Comparison of ENCODE assay signal across 1 cellular context in the genomic region with DNA sequence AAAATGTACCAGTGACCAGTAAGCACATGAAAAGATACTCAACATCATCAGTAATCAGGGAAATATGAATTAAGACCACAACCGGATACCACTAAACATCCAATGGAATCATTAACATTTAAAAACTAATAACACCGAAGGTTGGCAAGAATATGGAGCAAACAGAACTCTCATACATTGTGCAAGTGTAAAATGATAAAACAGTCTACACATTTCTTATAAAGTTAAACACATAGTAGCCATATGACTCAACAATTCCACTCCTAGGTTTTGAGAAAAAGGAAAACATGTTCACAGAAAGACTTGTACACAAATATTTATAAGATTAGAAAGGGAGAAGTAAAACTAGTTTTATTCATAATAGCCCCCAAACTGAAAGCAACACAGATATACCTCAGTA.
TF ChIP-seq lines count a peak whose summit lies in the region.

No MANE protein-coding gene starts in this region.

TF ChIP-seq in IMR-90, 13 proteins besides CTCF, POLR2A, EP300 and RAD21:
- no peak for TF ChIP-seq RCOR1 (IDR thresholded peaks at IDR 0.05; ENCODE audit: insufficient replicate concordance, low read length)
- peak; percentile 35; the same call in 1 of the 2 replicates for TF ChIP-seq FOS (IDR thresholded peaks at IDR 0.05; ENCODE audit: low read depth, low read length)
- TF ChIP-seq CEBPB (IDR thresholded peaks at IDR 0.05; ENCODE audit: low read depth, low read length): peak; percentile 87
- TF ChIP-seq RFX5 (IDR thresholded peaks at IDR 0.05; ENCODE audit: low read depth, low read length): peak; percentile 25; the same call in 1 of the 2 replicates
- TF ChIP-seq MAZ (IDR thresholded peaks at IDR 0.05; ENCODE audit: borderline replicate concordance, low read depth, low read length): no peak
